In genomic region chr18:10013621-10014543, GRCh38 we compare ENCODE assay signal across 22 cellular contexts.
"Had no signal": no experiment of that assay in that cellular context is flagged by ENCODE, and none has a peak within 500 bp of the region (broad histone marks: within the 10 kb centered on the region; RNA-seq: fewer than 3 reads in every experiment).

No MANE protein-coding gene starts in this region.

- H3K27me3 ChIP-seq: neural progenitor cell, right lobe of liver, suprapubic skin, upper lobe of left lung had no signal

- H3K4me1 ChIP-seq: neural progenitor cell, right lobe of liver had no signal

- H3K9ac ChIP-seq: neural progenitor cell had no signal

- DNase-seq: activated CD4-positive, alpha-beta T cell treated with anti-CD3 and anti-CD28 coated beads, Interleukin-2, amount 10 ng/mL, durations not matched to agents 7 days and 5 days; activated CD8-positive, alpha-beta T cell treated with anti-CD3 and anti-CD28 coated beads, Interleukin-2, amount 10 ng/mL, durations not matched to agents 7 days and 5 days; activated effector memory CD4-positive, alpha-beta T cell treated with anti-CD3 and anti-CD28 coated beads, Interleukin-2, amount 50 U/mL, for 16 hours; activated naive CD4-positive, alpha-beta T cell treated with anti-CD3 and anti-CD28 coated beads, Interleukin-2, amount 50 U/mL, for 16 hours; activated T-cell treated with anti-CD3 and anti-CD28 coated beads, Interleukin-2, amount 50 U/mL, for 4 hours; aorta; erythroblast; foreskin melanocyte; kidney; naive thymus-derived CD4-positive, alpha-beta T cell; psoas muscle; stimulated activated CD4-positive, alpha-beta T cell treated with anti-CD3 and anti-CD28 coated beads, Interleukin-4, amount 100 ng/mL, for 1 hour; stimulated activated naive CD8-positive, alpha-beta T cell treated with anti-CD3 and anti-CD28 coated beads, Interleukin-15, amount 100 ng/mL, for 72 hours; T-helper 1 cell; T1000; upper lobe of left lung had no signal

- H3K4me3 ChIP-seq: coronary artery, neural progenitor cell, psoas muscle, right lobe of liver, smooth muscle cell, suprapubic skin, upper lobe of left lung had no signal

- ATAC-seq: activated CD4-positive, CD25-positive, alpha-beta regulatory T cell treated with anti-CD3 and anti-CD28 coated beads, Interleukin-2, amount 50 U/mL, for 24 hours; activated CD8-positive, alpha-beta T cell treated with anti-CD3 and anti-CD28 coated beads, Interleukin-2, amount 10 ng/mL, durations not matched to agents 7 days and 5 days; activated T-cell treated with anti-CD3 and anti-CD28 coated beads, Interleukin-2, amount 50 U/mL, for 4 hours; naive thymus-derived CD4-positive, alpha-beta T cell; right lobe of liver; stimulated activated naive CD8-positive, alpha-beta T cell treated with anti-CD3 and anti-CD28 coated beads, Interleukin-15, amount 100 ng/mL, for 72 hours had no signal

- H3K36me3 ChIP-seq: neural progenitor cell, right lobe of liver, suprapubic skin, upper lobe of left lung had no signal

- H3K27ac ChIP-seq: neural progenitor cell, right lobe of liver, upper lobe of left lung had no signal

- H3K4me2 ChIP-seq: neural progenitor cell had no signal

- H2AFZ ChIP-seq: neural progenitor cell had no signal

- H3K9me3 ChIP-seq: psoas muscle, right lobe of liver, suprapubic skin, upper lobe of left lung had no signal
